ENCODE assay signal across 1 cellular context in the genomic region with DNA sequence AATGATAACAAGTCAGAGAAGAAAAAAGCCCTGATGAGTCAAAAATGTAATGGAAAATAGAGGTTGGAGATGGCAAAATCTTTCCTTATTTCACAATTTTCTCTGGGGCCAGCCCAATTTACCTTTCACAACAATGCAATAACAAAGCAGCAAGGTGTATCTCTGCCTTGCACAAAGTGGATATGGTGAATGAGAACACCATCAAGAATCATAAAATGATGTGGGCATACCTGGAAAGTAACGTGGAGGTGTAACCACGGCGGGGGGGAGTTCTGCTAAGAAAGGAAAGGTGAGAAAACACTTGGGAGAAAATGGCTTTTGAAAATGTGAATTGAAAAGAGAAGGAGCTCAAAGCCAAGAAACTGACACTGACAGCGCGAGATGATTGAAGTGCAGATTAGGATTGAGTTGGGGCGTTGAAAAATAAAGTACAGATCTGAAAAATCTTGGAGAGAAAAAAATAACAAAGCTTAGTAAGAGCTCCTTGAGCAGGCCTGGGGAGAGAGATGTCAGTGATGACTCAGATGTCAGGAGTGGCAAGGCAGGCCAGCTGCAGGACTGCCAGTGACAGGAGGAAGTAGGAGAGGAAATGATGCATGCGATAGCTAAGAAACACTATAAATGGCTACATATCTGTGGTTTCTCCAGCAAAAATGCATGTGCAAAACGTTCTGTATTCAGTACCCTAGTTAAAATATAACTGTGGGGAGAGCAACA.
A peak's percentile ranks its signal among the peaks of the same experiment; 100 is the strongest.
TF ChIP-seq lines count a peak whose summit lies in the region.

No MANE protein-coding gene starts in this region.

TF ChIP-seq in GM12878, 131 proteins besides CTCF, POLR2A, EP300 and RAD21 (continued from another document):
- TF ChIP-seq BMI1 (IDR thresholded peaks at IDR 0.05; ENCODE audit: borderline replicate concordance) = peak; percentile 81
- peak; percentile 80 for TF ChIP-seq IRF4 (IDR thresholded peaks at IDR 0.05; ENCODE audit: low read depth, low read length)
- TF ChIP-seq, protein P1, sequence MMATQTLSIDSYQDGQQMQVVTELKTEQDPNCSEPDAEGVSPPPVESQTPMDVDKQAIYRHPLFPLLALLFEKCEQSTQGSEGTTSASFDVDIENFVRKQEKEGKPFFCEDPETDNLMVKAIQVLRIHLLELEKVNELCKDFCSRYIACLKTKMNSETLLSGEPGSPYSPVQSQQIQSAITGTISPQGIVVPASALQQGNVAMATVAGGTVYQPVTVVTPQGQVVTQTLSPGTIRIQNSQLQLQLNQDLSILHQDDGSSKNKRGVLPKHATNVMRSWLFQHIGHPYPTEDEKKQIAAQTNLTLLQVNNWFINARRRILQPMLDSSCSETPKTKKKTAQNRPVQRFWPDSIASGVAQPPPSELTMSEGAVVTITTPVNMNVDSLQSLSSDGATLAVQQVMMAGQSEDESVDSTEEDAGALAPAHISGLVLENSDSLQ (IDR thresholded peaks at IDR 0.05) = peak; percentile 93
- TF ChIP-seq, protein P2, sequence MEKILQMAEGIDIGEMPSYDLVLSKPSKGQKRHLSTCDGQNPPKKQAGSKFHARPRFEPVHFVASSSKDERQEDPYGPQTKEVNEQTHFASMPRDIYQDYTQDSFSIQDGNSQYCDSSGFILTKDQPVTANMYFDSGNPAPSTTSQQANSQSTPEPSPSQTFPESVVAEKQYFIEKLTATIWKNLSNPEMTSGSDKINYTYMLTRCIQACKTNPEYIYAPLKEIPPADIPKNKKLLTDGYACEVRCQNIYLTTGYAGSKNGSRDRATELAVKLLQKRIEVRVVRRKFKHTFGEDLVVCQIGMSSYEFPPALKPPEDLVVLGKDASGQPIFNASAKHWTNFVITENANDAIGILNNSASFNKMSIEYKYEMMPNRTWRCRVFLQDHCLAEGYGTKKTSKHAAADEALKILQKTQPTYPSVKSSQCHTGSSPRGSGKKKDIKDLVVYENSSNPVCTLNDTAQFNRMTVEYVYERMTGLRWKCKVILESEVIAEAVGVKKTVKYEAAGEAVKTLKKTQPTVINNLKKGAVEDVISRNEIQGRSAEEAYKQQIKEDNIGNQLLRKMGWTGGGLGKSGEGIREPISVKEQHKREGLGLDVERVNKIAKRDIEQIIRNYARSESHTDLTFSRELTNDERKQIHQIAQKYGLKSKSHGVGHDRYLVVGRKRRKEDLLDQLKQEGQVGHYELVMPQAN (conservative IDR thresholded peaks at IDR 0.05) = 0 out of 2 replicates have a peak, but pooled peaks have one; percentile 34
- peak; percentile 85 for TF ChIP-seq TBL1XR1 (IDR thresholded peaks at IDR 0.05; ENCODE audit: low read depth, low read length)
- TF ChIP-seq, protein P3, sequence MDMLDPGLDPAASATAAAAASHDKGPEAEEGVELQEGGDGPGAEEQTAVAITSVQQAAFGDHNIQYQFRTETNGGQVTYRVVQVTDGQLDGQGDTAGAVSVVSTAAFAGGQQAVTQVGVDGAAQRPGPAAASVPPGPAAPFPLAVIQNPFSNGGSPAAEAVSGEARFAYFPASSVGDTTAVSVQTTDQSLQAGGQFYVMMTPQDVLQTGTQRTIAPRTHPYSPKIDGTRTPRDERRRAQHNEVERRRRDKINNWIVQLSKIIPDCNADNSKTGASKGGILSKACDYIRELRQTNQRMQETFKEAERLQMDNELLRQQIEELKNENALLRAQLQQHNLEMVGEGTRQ (IDR thresholded peaks at IDR 0.05; ENCODE audit: borderline replicate concordance, low read depth, low read length) = no peak
- TF ChIP-seq YY1 (IDR thresholded peaks at IDR 0.05; ENCODE audit: low read depth, low read length) = peak; percentile 68
- peak; percentile 70; the same call in 1 of the 2 replicates for TF ChIP-seq ZBED1 (IDR thresholded peaks at IDR 0.05; ENCODE audit: borderline replicate concordance)
- peak; percentile 85 for TF ChIP-seq NR2F1 (conservative IDR thresholded peaks at IDR 0.05)
